In the genomic region with DNA sequence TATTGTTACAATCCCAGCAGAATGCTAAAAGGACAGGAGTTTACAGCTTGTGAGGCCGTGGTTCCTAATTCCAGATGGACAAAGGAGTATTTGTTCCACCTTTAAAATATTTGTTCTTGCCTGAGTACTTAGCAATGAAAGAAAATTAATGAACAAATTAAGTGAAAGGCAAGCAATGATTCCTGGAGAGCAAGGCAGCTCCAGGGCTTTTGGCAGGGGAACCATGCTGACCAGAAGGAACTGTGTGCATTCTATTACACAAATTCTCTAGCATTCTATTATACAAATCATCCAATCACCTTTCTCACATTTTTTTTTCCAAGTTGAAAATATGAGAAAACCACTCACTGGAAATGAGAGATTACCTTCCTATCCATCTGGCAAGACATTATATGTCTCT, we compare ENCODE assay signal across 12 cellular contexts. TPM values are rescaled to one million over a fixed set of nuclear protein-coding genes. Genes with fewer than 3 reads are reported as not detected.
A peak's percentile ranks its signal among the peaks of the same experiment; 100 is the strongest.
DNase-seq lines count a peak whose midpoint lies in the region; ATAC-seq and TF ChIP-seq lines count a peak whose summit lies in the region.
"Had no signal": no experiment of that assay in that cellular context is flagged by ENCODE, and none has a peak within 500 bp of the region (broad histone marks: within the 10 kb centered on the region; RNA-seq: fewer than 3 reads in every experiment).

No MANE protein-coding gene starts in this region.

- H3K79me2 ChIP-seq in neural progenitor cell (ENCODE audit: low read depth), result peaks cover 13% of the 10 kb centered on the region

- POLR2A ChIA-PET in A673 (lab: Charles Lee; ENCODE audit: low non-redundant PET), result no interaction called here

- H3K4me1 ChIP-seq in neural progenitor cell (peaks cover 18% of the 10 kb centered on the region), A673 (ENCODE audit: insufficient read depth, low read length, poor library complexity, severe bottlenecking) (no peaks in the 10 kb centered on the region)

- peaks cover 8% of the 10 kb centered on the region for H3F3A ChIP-seq in neural progenitor cell (ENCODE audit: low read depth)

- H3K27ac Mint-ChIP-seq in neural progenitor cell, result no peak overlapping the region

- peak overlapping the region; percentile 73; the same call in 1 of the 2 replicates for H3K4me3 ChIP-seq in AG10803 (ENCODE audit: low read length)
- peak overlapping the region; percentile 0; the same call in 1 of the 2 replicates for H3K4me3 ChIP-seq in MG63
- H3K4me3 ChIP-seq in choroid plexus epithelial cell (ENCODE audit: low read depth, low read length), result no peak overlapping the region
- no peak overlapping the region for H3K4me3 ChIP-seq in neural progenitor cell
- no peak overlapping the region for H3K4me3 ChIP-seq in A673 (ENCODE audit: low read depth, low read length, poor library complexity, severe bottlenecking)
- H3K4me3 ChIP-seq: psoas muscle had no signal

- H3K4me1 Mint-ChIP-seq in neural progenitor cell, result peaks cover 26% of the 10 kb centered on the region

- no peak for ATAC-seq in left ventricle myocardium superior

- H3K9me3 ChIP-seq in MG63, result no peaks in the 10 kb centered on the region
- no peaks in the 10 kb centered on the region for H3K9me3 ChIP-seq in neural progenitor cell (ENCODE audit: low read depth)
- no peaks in the 10 kb centered on the region for H3K9me3 ChIP-seq in A673 (ENCODE audit: low read depth, low read length, poor library complexity, severe bottlenecking)
- H3K9me3 ChIP-seq: psoas muscle had no signal

- no peaks in the 10 kb centered on the region for H3K9me3 Mint-ChIP-seq in neural progenitor cell

- peaks cover 6% of the 10 kb centered on the region for H3K36me3 Mint-ChIP-seq in neural progenitor cell

- peak overlapping the region; percentile 31 for H3K4me3 Mint-ChIP-seq in neural progenitor cell

- H2AFZ ChIP-seq in neural progenitor cell (replicated peaks), result no peak overlapping the region

- H3K9ac ChIP-seq in neural progenitor cell, result no peak overlapping the region

- CTCF ChIA-PET in A673 (lab: Charles Lee), result interaction anchor here (0.7 kb wide), 1 partner anchor 370 kb away, joined by 3 read pairs; no protein-coding TSS in a partner anchor

- H3K27ac ChIP-seq in neural progenitor cell (no peak overlapping the region), A673 (ENCODE audit: low read depth, low read length, poor library complexity, severe bottlenecking) (no peak overlapping the region)
- H3K27ac ChIP-seq: psoas muscle had no signal

- H3K27me3 ChIP-seq in MG63 (no peaks in the 10 kb centered on the region), neural progenitor cell (peaks cover 43% of the 10 kb centered on the region), A673 (replicated peaks; ENCODE audit: insufficient read depth, low read depth, low read length, poor library complexity) (no peaks in the 10 kb centered on the region)

- DNase-seq in AG10803 (ENCODE audit: low read depth) (no peak), MG63 (no peak), choroid plexus epithelial cell (ENCODE audit: low read depth) (peak; percentile 27), neural progenitor cell (ENCODE audit: low spot score) (no peak), left ventricle myocardium superior (no peak), A673 (ENCODE audit: low spot score) (no peak), COR-L47 (lab: John Stamatoyannopoulos, UW) (no peak), NCI-H1092 (lab: John Stamatoyannopoulos, UW) (no peak)
- DNase-seq: activated CD8-positive, alpha-beta memory T cell treated with anti-CD3 and anti-CD28 coated beads for 24 hours; NCI-H1048; NCI-H526; psoas muscle had no signal

- H3K27me3 Mint-ChIP-seq in neural progenitor cell (ENCODE audit: insufficient read depth, low read depth), result peaks cover 21% of the 10 kb centered on the region

- intact Hi-C loops in left ventricle myocardium superior (cut with micrococcal nuclease), result no loop called here
- intact Hi-C loops in A673 (cut with micrococcal nuclease; ENCODE audit: unreplicated experiment), result no loop called here

- no peak overlapping the region for H3K4me2 ChIP-seq in neural progenitor cell

- H4K20me1 ChIP-seq in neural progenitor cell (ENCODE audit: low read depth), result peaks cover 9% of the 10 kb centered on the region

- no TSS peak for BruUV-seq in A673 (replicated peaks; lab: Mats Ljungman, UMichigan)

- TF ChIP-seq CTCF in AG10803 (conservative IDR thresholded peaks at IDR 0.05; ENCODE audit: low read length) (no peak), choroid plexus epithelial cell (conservative IDR thresholded peaks at IDR 0.05; ENCODE audit: low read depth, low read length) (no peak), neural progenitor cell (IDR thresholded peaks at IDR 0.05) (no peak), A673 (conservative IDR thresholded peaks at IDR 0.05; ENCODE audit: low read depth, low read length) (no peak)

- H3K36me3 ChIP-seq in MG63 (no peaks in the 10 kb centered on the region), neural progenitor cell (no peaks in the 10 kb centered on the region), A673 (ENCODE audit: insufficient read depth, low read length, poor library complexity, severe bottlenecking) (no peaks in the 10 kb centered on the region)

RNA-seq across cellular contexts. Expression of gene BMAL2, which starts 1.8 kb away (rescaled TPM):
- 17.4 TPM in 2 replicates for total RNA-seq in MG63 (2014; rRNA removed; shearing (Covaris generic); ENCODE audit: low replicate concordance)
- 8.6 and 12.9 TPM in 2 replicates for total RNA-seq in neural progenitor cell (ENCODE audit: low replicate concordance)
- total RNA-seq in left ventricle myocardium superior, result 2.5 TPM
- total RNA-seq in A673 (2021), result 10.2 and 10.3 TPM in 2 replicates

Comparison
In these comparisons a context has a peak if more than half of its experiments do, and no peak if none do; other contexts are left out.
1. H3K4me3 ChIP-seq: peak in AG10803 (single experiment) and MG63 (single experiment); none in choroid plexus epithelial cell (single experiment), neural progenitor cell (single experiment) and A673 (single experiment).